16 cellular contexts compared by ENCODE assay signal in genomic region chr1:51784997-51785421, GRCh38.
DNase-seq lines count a peak whose midpoint lies in the region; TF ChIP-seq lines count a peak whose summit lies in the region.
"Had no signal": no experiment of that assay in that cellular context is flagged by ENCODE, and none has a peak within 500 bp of the region (broad histone marks: within the 10 kb centered on the region; RNA-seq: fewer than 3 reads in every experiment).

No MANE protein-coding gene starts in this region.

- H3K27ac Mint-ChIP-seq in activated naive CD8-positive, alpha-beta T cell: peak overlapping the region; percentile 7
- no peak overlapping the region for H3K27ac Mint-ChIP-seq in activated naive CD8-positive, alpha-beta T cell treated with anti-CD3 and anti-CD28 coated beads for 36 hours
- peak overlapping the region; percentile 79 for H3K27ac Mint-ChIP-seq in chondrocyte (ENCODE audit: unreplicated experiment)
- H3K27ac Mint-ChIP-seq: dendritic cell treated with granulocyte-macrophage colony-stimulating factor and Interleukin-4, amounts not matched to agents 40 ng/mL and 50 ng/mL, for 4 days; nephron had no signal

- CTCF ChIA-PET in RWPE1 (lab: Yijun Ruan, JAX): no interaction called here

- TF ChIP-seq CTCF in chondrocyte (IDR thresholded peaks at IDR 0.05) (no peak), RWPE1 (conservative IDR thresholded peaks at IDR 0.05; ENCODE audit: low read depth) (no peak)

- no peak overlapping the region for H3K4me3 Mint-ChIP-seq in activated naive CD8-positive, alpha-beta T cell
- H3K4me3 Mint-ChIP-seq in activated naive CD8-positive, alpha-beta T cell treated with anti-CD3 and anti-CD28 coated beads for 36 hours: no peak overlapping the region
- H3K4me3 Mint-ChIP-seq in chondrocyte (ENCODE audit: unreplicated experiment): no peak overlapping the region
- H3K4me3 Mint-ChIP-seq: dendritic cell treated with granulocyte-macrophage colony-stimulating factor and Interleukin-4, amounts not matched to agents 40 ng/mL and 50 ng/mL, for 4 days; nephron had no signal

- peaks cover 2% of the 10 kb centered on the region for H3K36me3 Mint-ChIP-seq in activated naive CD8-positive, alpha-beta T cell
- H3K36me3 Mint-ChIP-seq in activated naive CD8-positive, alpha-beta T cell treated with anti-CD3 and anti-CD28 coated beads for 36 hours: peaks cover 7% of the 10 kb centered on the region
- H3K36me3 Mint-ChIP-seq in chondrocyte (ENCODE audit: low read depth): peaks cover 64% of the 10 kb centered on the region

- no peaks in the 10 kb centered on the region for H3K4me1 Mint-ChIP-seq in activated naive CD8-positive, alpha-beta T cell (ENCODE audit: low read depth)
- no peaks in the 10 kb centered on the region for H3K4me1 Mint-ChIP-seq in activated naive CD8-positive, alpha-beta T cell treated with anti-CD3 and anti-CD28 coated beads for 36 hours
- H3K4me1 Mint-ChIP-seq in chondrocyte (ENCODE audit: low read depth): peaks cover 18% of the 10 kb centered on the region
- H3K4me1 Mint-ChIP-seq: nephron had no signal

- peak overlapping the region; percentile 59 for H3K27ac ChIP-seq in substantia nigra (ENCODE audit: low read depth, low read length, poor library complexity, severe bottlenecking)
- no peak overlapping the region for H3K27ac ChIP-seq in RWPE1
- H3K27ac ChIP-seq: tibial artery had no signal

- POLR2A ChIA-PET in RWPE1 (lab: Yijun Ruan, JAX; ENCODE audit: low non-redundant PET): no interaction called here

- H3K9me3 Mint-ChIP-seq in activated naive CD8-positive, alpha-beta T cell (ENCODE audit: low read depth): no peaks in the 10 kb centered on the region
- H3K9me3 Mint-ChIP-seq in activated naive CD8-positive, alpha-beta T cell treated with anti-CD3 and anti-CD28 coated beads for 36 hours: no peaks in the 10 kb centered on the region
- H3K9me3 Mint-ChIP-seq in chondrocyte (ENCODE audit: low read depth): no peaks in the 10 kb centered on the region
- H3K9me3 Mint-ChIP-seq: dendritic cell treated with granulocyte-macrophage colony-stimulating factor and Interleukin-4, amounts not matched to agents 40 ng/mL and 50 ng/mL, for 4 days; nephron had no signal

- no peaks in the 10 kb centered on the region for H3K27me3 Mint-ChIP-seq in activated naive CD8-positive, alpha-beta T cell
- no peaks in the 10 kb centered on the region for H3K27me3 Mint-ChIP-seq in activated naive CD8-positive, alpha-beta T cell treated with anti-CD3 and anti-CD28 coated beads for 36 hours
- H3K27me3 Mint-ChIP-seq in chondrocyte (ENCODE audit: low read depth): no peaks in the 10 kb centered on the region
- H3K27me3 Mint-ChIP-seq: dendritic cell treated with granulocyte-macrophage colony-stimulating factor and Interleukin-4, amounts not matched to agents 40 ng/mL and 50 ng/mL, for 4 days had no signal

- DNase-seq in activated naive CD8-positive, alpha-beta T cell treated with anti-CD3 and anti-CD28 coated beads for 36 hours: no peak
- DNase-seq in chondrocyte (ENCODE audit: low spot score) (no peak), iPS-NIHi7 (ENCODE audit: extremely low spot score) (peak; percentile 13), substantia nigra (lab: John Stamatoyannopoulos, UW) (peak in 3 of 49 donors; percentile 4 to 34 (median 16)), OCI-M1 (lab: John Stamatoyannopoulos, UW) (no peak), NCI-H774 (lab: John Stamatoyannopoulos, UW) (no peak), RWPE1 (ENCODE audit: low spot score) (no peak)
- DNase-seq: MG63; NCI-H2029; NCI-H510A treated with DMSO at 0.1 percent for 48 hours; stimulated activated CD4-positive, alpha-beta T cell treated with anti-CD3 and anti-CD28 coated beads, Interleukin-1b, Interleukin-23, amount 100 ng/mL, for 48 hours; T-helper 1 cell; tibial artery had no signal
